Comparison of ENCODE assay signal across 16 cellular contexts in genomic region chr17:14775761-14776492, GRCh38.
DNase-seq lines count a peak whose midpoint lies in the region; ATAC-seq and TF ChIP-seq lines count a peak whose summit lies in the region.
"Had no signal": no experiment of that assay in that cellular context is flagged by ENCODE, and none has a peak within 500 bp of the region (broad histone marks: within the 10 kb centered on the region; RNA-seq: fewer than 3 reads in every experiment).

No MANE protein-coding gene starts in this region.

- H2AFZ ChIP-seq in mammary epithelial cell (ENCODE audit: low read depth, low read length) (peak overlapping the region; percentile 28), mesenchymal stem cell (ENCODE audit: low read depth, low read length) (no peak overlapping the region)

- no peak overlapping the region for H2AK5ac ChIP-seq in mesenchymal stem cell (ENCODE audit: low read length, severe bottlenecking)

- H3K36me3 ChIP-seq in mammary epithelial cell (ENCODE audit: insufficient read depth, low read length) = no peaks in the 10 kb centered on the region
- no peaks in the 10 kb centered on the region for H3K36me3 ChIP-seq in mesenchymal stem cell (ENCODE audit: control insufficient read depth in 1 of 2, insufficient read depth in 2 of 2, low read depth in 1 of 2, low read length in 2 of 2)
- H3K36me3 ChIP-seq: prostate gland had no signal

- dilution Hi-C loops in mammary epithelial cell (cut with HindIII; ENCODE audit: low sequenced_read_pairs) = no loop called here

- H3K79me1 ChIP-seq in mesenchymal stem cell (replicated peaks; ENCODE audit: low read length, poor library complexity, severe bottlenecking) = no peaks in the 10 kb centered on the region

- DNase-seq in A172 (ENCODE audit: low spot score) (peak; percentile 42), HT1080 (ENCODE audit: low read depth) (peak; percentile 37), mammary epithelial cell (peak; percentile 92), mesenchymal stem cell (no peak), NCI-H524 (lab: John Stamatoyannopoulos, UW) (no peak)
- no peak for DNase-seq in activated naive CD4-positive, alpha-beta T cell treated with anti-CD3 and anti-CD28 coated beads, Interleukin-2, amount 50 U/mL, for 16 hours
- DNase-seq in activated CD4-positive, alpha-beta T cell treated with anti-CD3 and anti-CD28 coated beads for 48 hours = no peak
- DNase-seq: ACHN; activated CD4-positive, alpha-beta T cell treated with anti-CD3 and anti-CD28 coated beads for 36 hours; activated effector memory CD4-positive, alpha-beta T cell treated with Interleukin-2 at 50 U/mL for 16 hours; NCI-H774; SK-N-SH had no signal

- no peak overlapping the region for H4K8ac ChIP-seq in mesenchymal stem cell (ENCODE audit: low read length)

- H3K27me3 ChIP-seq in mammary epithelial cell (ENCODE audit: insufficient read depth, low read length) (no peaks in the 10 kb centered on the region), mesenchymal stem cell (ENCODE audit: control insufficient read depth in 1 of 2, insufficient read depth in 1 of 2, low read length in 2 of 2) (peaks cover 0 to 9% of the 10 kb centered on the region in 2 experiments)

- no peak overlapping the region for H2BK12ac ChIP-seq in mesenchymal stem cell (ENCODE audit: low read length in 2 of 2)

- intact Hi-C loops in mammary epithelial cell (cut with micrococcal nuclease) = loop anchor here (2.0 kb wide), 1 partner anchor 37 kb away; no protein-coding TSS in a partner anchor

- H3K9ac ChIP-seq in mammary epithelial cell (ENCODE audit: insufficient read depth, low read length) (peak overlapping the region; percentile 52), mesenchymal stem cell (ENCODE audit: low read length) (no peak overlapping the region)
- H3K9ac ChIP-seq: SK-N-SH had no signal

- H3K27ac ChIP-seq in mammary epithelial cell (ENCODE audit: insufficient read depth, low read depth, low read length) (peak overlapping the region; percentile 92), mesenchymal stem cell (ENCODE audit: low read length, poor library complexity, severe bottlenecking) (peak overlapping the region; percentile 45)
- H3K27ac ChIP-seq: prostate gland had no signal

- no peaks in the 10 kb centered on the region for H3K79me2 ChIP-seq in mammary epithelial cell (ENCODE audit: insufficient read depth, low read length)

- H3K4me1 ChIP-seq in mammary epithelial cell (ENCODE audit: insufficient read depth, low read length) (peaks cover 33% of the 10 kb centered on the region), mesenchymal stem cell (ENCODE audit: control insufficient read depth, insufficient read depth, low read depth, low read length) (peaks cover 6% of the 10 kb centered on the region)
- H3K4me1 ChIP-seq: prostate gland had no signal

- H3K4ac ChIP-seq in mesenchymal stem cell (ENCODE audit: low read depth in 1 of 2, low read length in 2 of 2) = no peak overlapping the region

- TF ChIP-seq CTCF in mammary epithelial cell (conservative IDR thresholded peaks at IDR 0.05 in 1 of 2, IDR thresholded peaks at IDR 0.05 in 1 of 2; ENCODE audit: extremely low read depth in 1 of 2, insufficient read depth in 1 of 2, low read depth in 1 of 2, low read length in 2 of 2) = no peak

- peak overlapping the region in 1 of 3 experiments; percentile 3 for H3K4me3 ChIP-seq in mammary epithelial cell (replicated peaks in 1 of 3; ENCODE audit: insufficient read depth in 1 of 3, low read depth in 2 of 3, low read length in 3 of 3)
- no peak overlapping the region for H3K4me3 ChIP-seq in mesenchymal stem cell (ENCODE audit: insufficient read depth in 1 of 2, low read depth in 1 of 2, low read length in 2 of 2)
- H3K4me3 ChIP-seq: lung, prostate gland had no signal

- H4K91ac ChIP-seq in mesenchymal stem cell (ENCODE audit: low read length) = no peak overlapping the region

- CTCF ChIA-PET in mammary epithelial cell (lab: Charles Lee; ENCODE audit: low non-redundant PET) = interaction anchor here (1.1 kb wide), 1 partner anchor 38 kb away, joined by 11 read pairs; no protein-coding TSS in a partner anchor

- H3K18ac ChIP-seq in mesenchymal stem cell (ENCODE audit: low read depth in 1 of 2, low read length in 2 of 2) = no peak overlapping the region

- no peak overlapping the region for H2BK15ac ChIP-seq in mesenchymal stem cell (ENCODE audit: low read depth, poor library complexity, severe bottlenecking)

- in situ Hi-C loops in mammary epithelial cell (cut with MboI; ENCODE audit: low sequenced_read_pairs in 2 of 2) = no loop called here

- ATAC-seq in HG03045 (IDR thresholded peaks at IDR 0.05; ENCODE audit: unreplicated experiment) = no peak
- ATAC-seq: activated CD4-positive, alpha-beta T cell treated with anti-CD3 and anti-CD28 coated beads for 36 hours; natural killer cell treated with Interleukin-12 subunit alpha and Interleukin-12 subunit beta and Interleukin-15 and Interleukin-18, amount 100 ng/mL, for 72 hours had no signal

- H4K20me1 ChIP-seq in mammary epithelial cell (ENCODE audit: insufficient read depth, low read length) = no peaks in the 10 kb centered on the region

- no peak overlapping the region for H2BK5ac ChIP-seq in mesenchymal stem cell (ENCODE audit: low read depth, low read length, poor library complexity, severe bottlenecking)

- no peak overlapping the region for H3K14ac ChIP-seq in mesenchymal stem cell (ENCODE audit: low read length in 2 of 2)

- H2BK120ac ChIP-seq in mesenchymal stem cell (ENCODE audit: low read depth, low read length) = no peak overlapping the region

- WGBS in mammary epithelial cell (ENCODE audit: low coverage, missing lambda C conversion rate) = 2% methylated on average over 6 of the region's 8 CpGs
- WGBS in mesenchymal stem cell = 83% methylated on average over 8 of the region's 8 CpGs

- H3K4me2 ChIP-seq in mammary epithelial cell (ENCODE audit: insufficient read depth, low read depth, low read length) (peak overlapping the region; percentile 64), mesenchymal stem cell (ENCODE audit: low read length, poor library complexity, severe bottlenecking) (peak overlapping the region; percentile 59)
- H3K4me2 ChIP-seq: SK-N-SH had no signal

- no TSS peak for BruUV-seq in mammary epithelial cell (replicated peaks; lab: Mats Ljungman, UMichigan)

- no peak overlapping the region for H3K23ac ChIP-seq in mesenchymal stem cell (ENCODE audit: low read length in 2 of 2)

- H3K9me3 ChIP-seq in mammary epithelial cell (replicated peaks; ENCODE audit: insufficient read depth, low read length) (peaks cover 5% of the 10 kb centered on the region), mesenchymal stem cell (ENCODE audit: control insufficient read depth, low read length) (no peaks in the 10 kb centered on the region)
- H3K9me3 ChIP-seq: prostate gland, SK-N-SH had no signal

Comparison
In these comparisons a context has a peak if more than half of its experiments do, and no peak if none do; other contexts are left out.
1. DNase-seq: peak in A172 (single experiment), HT1080 (single experiment) and mammary epithelial cell (single experiment); none in mesenchymal stem cell (single experiment), activated naive CD4-positive, alpha-beta T cell treated with anti-CD3 and anti-CD28 coated beads, Interleukin-2, amount 50 U/mL, for 16 hours (single experiment), NCI-H524 (0 of 2) and activated CD4-positive, alpha-beta T cell treated with anti-CD3 and anti-CD28 coated beads for 48 hours (single experiment).